9 cellular contexts compared by ENCODE assay signal in genomic region chr5:169161022-169161680, GRCh38.
DNase-seq lines count a peak whose midpoint lies in the region; ATAC-seq, FAIRE-seq and TF ChIP-seq lines count a peak whose summit lies in the region.
"Had no signal": no experiment of that assay in that cellular context is flagged by ENCODE, and none has a peak within 500 bp of the region (broad histone marks: within the 10 kb centered on the region; RNA-seq: fewer than 3 reads in every experiment).

No MANE protein-coding gene starts in this region.

- H3K4me1 ChIP-seq in kidney (ENCODE audit: control insufficient read depth in 1 of 2, insufficient read depth in 1 of 2, low read depth in 1 of 2, low read length in 2 of 2), result no peaks in the 10 kb centered on the region
- peaks cover 0 to 32% (median 27%) of the 10 kb centered on the region in 5 donors for H3K4me1 ChIP-seq in subcutaneous abdominal adipose tissue (ENCODE audit: control insufficient read depth in 5 of 5, insufficient read depth in 5 of 5, low read length in 5 of 5)

- H3K4me3 Mint-ChIP-seq in HFFc6, result peak overlapping the region; percentile 59

- peak; percentile 75 for DNase-seq in HFFc6
- DNase-seq in cardiac fibroblast (ENCODE audit: low read depth in 2 of 2), result peak; percentile 72 to 98
- peak; percentile 84 for DNase-seq in kidney
- no peak for DNase-seq in NCI-H2196 (lab: John Stamatoyannopoulos, UW; ENCODE audit: unreplicated experiment)
- no peak for DNase-seq in NCI-H2029 treated with DMSO at 0.1 percent for 48 hours (lab: John Stamatoyannopoulos, UW)
- DNase-seq: effector CD4-positive, alpha-beta T cell had no signal

- no peak for ATAC-seq in HG02973 (IDR thresholded peaks at IDR 0.05; ENCODE audit: unreplicated experiment)
- ATAC-seq in GM21717 (IDR thresholded peaks at IDR 0.05; ENCODE audit: unreplicated experiment), result no peak

- H3K27ac ChIP-seq in kidney (ENCODE audit: low read depth in 2 of 2, low read length in 2 of 2) (peak overlapping the region in 1 of 2 donors; percentile 24), subcutaneous abdominal adipose tissue (ENCODE audit: low read depth, low read length) (peak overlapping the region; percentile 75)

- no peaks in the 10 kb centered on the region for H3K36me3 ChIP-seq in kidney (ENCODE audit: control insufficient read depth in 1 of 2, insufficient read depth in 2 of 2, low read length in 2 of 2)
- H3K36me3 ChIP-seq in subcutaneous abdominal adipose tissue (ENCODE audit: control insufficient read depth in 5 of 5, insufficient read depth in 5 of 5, low read length in 5 of 5), result no peaks in the 10 kb centered on the region

- H3K9me3 Mint-ChIP-seq in HFFc6, result peaks cover 31% of the 10 kb centered on the region

- no peak for FAIRE-seq in kidney (lab: Jason Lieb, UNC)

- peak overlapping the region; percentile 89 for H3K27ac Mint-ChIP-seq in HFFc6

- H3K4me3 ChIP-seq in cardiac fibroblast (replicated peaks in 1 of 2; ENCODE audit: low read depth in 2 of 2, low read length in 2 of 2) (no peak overlapping the region), kidney (ENCODE audit: low read length in 2 of 2) (no peak overlapping the region), subcutaneous abdominal adipose tissue (ENCODE audit: low read depth in 1 of 5, low read length in 5 of 5) (no peak overlapping the region)

- peaks cover 44% of the 10 kb centered on the region for H3K4me1 Mint-ChIP-seq in HFFc6 (ENCODE audit: low read depth)

- peaks cover 26% of the 10 kb centered on the region for H3K36me3 Mint-ChIP-seq in HFFc6 (ENCODE audit: low read depth)

- TF ChIP-seq CTCF in HFFc6 (IDR thresholded peaks at IDR 0.05) (no peak), cardiac fibroblast (IDR thresholded peaks at IDR 0.05; ENCODE audit: low read depth, low read length) (no peak), kidney (IDR thresholded peaks at IDR 0.05; ENCODE audit: borderline replicate concordance, extremely low read depth, insufficient read depth) (no peak)

- H3K9ac ChIP-seq in kidney (ENCODE audit: low read length in 2 of 2), result no peak overlapping the region
- H3K9ac ChIP-seq in subcutaneous abdominal adipose tissue (ENCODE audit: low read length in 5 of 5), result peak overlapping the region in 1 of 5 donors; percentile 48

- intact Hi-C loops in kidney (cut with DNase I), result no loop called here

- peaks cover 0 to 14% of the 10 kb centered on the region in 2 donors for H3K9me3 ChIP-seq in kidney (ENCODE audit: control insufficient read depth in 1 of 2, low read length in 2 of 2)
- peaks cover 0 to 9% (median 0%) of the 10 kb centered on the region in 5 donors for H3K9me3 ChIP-seq in subcutaneous abdominal adipose tissue (ENCODE audit: control insufficient read depth in 5 of 5, low read length in 5 of 5)

- H3K27me3 Mint-ChIP-seq in HFFc6 (ENCODE audit: insufficient read depth), result peaks cover 11% of the 10 kb centered on the region

- no peaks in the 10 kb centered on the region for H3K27me3 ChIP-seq in subcutaneous abdominal adipose tissue (ENCODE audit: control insufficient read depth in 5 of 5, insufficient read depth in 4 of 5, low read length in 5 of 5)

Comparison
In these comparisons a context has a peak if more than half of its experiments do, and no peak if none do; other contexts are left out.
1. DNase-seq: peak in HFFc6 (single experiment), cardiac fibroblast (2 of 2) and kidney (single experiment); none in NCI-H2196 (single experiment) and NCI-H2029 treated with DMSO at 0.1 percent for 48 hours (single experiment).